In genomic region chr4:128468485-128468989, GRCh38 we compare ENCODE assay signal across 1 cellular context.
TF ChIP-seq lines count a peak whose summit lies in the region.

No MANE protein-coding gene starts in this region.

TF ChIP-seq in K562, 482 proteins besides CTCF, POLR2A, EP300 and RAD21 (continued from another document and continues in another):
- TF ChIP-seq FOXJ2 (tag; IDR thresholded peaks at IDR 0.05), result 0 out of 2 replicates have a peak, but pooled peaks have one; percentile 34
- no peak for TF ChIP-seq ZNF146 (CRISPR knock-in tag; IDR thresholded peaks at IDR 0.05; ENCODE audit: unreplicated experiment)
- no peak for TF ChIP-seq ELF1 (tag; IDR thresholded peaks at IDR 0.05)
- TF ChIP-seq HIVEP1 (CRISPR knock-in tag; IDR thresholded peaks at IDR 0.05), result no peak
- no peak for TF ChIP-seq MCM3 (IDR thresholded peaks at IDR 0.05)
- no peak for TF ChIP-seq ATF7 (IDR thresholded peaks at IDR 0.05)
- TF ChIP-seq RBBP5 (IDR thresholded peaks at IDR 0.05; ENCODE audit: borderline replicate concordance, insufficient read depth, low read length, poor library complexity, severe bottlenecking), result no peak
- TF ChIP-seq, protein P1, sequence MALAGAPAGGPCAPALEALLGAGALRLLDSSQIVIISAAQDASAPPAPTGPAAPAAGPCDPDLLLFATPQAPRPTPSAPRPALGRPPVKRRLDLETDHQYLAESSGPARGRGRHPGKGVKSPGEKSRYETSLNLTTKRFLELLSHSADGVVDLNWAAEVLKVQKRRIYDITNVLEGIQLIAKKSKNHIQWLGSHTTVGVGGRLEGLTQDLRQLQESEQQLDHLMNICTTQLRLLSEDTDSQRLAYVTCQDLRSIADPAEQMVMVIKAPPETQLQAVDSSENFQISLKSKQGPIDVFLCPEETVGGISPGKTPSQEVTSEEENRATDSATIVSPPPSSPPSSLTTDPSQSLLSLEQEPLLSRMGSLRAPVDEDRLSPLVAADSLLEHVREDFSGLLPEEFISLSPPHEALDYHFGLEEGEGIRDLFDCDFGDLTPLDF (CRISPR knock-in tag; IDR thresholded peaks at IDR 0.05), result no peak
- TF ChIP-seq HSF4 (CRISPR knock-in tag; IDR thresholded peaks at IDR 0.05; ENCODE audit: borderline replicate concordance), result no peak
- no peak for TF ChIP-seq TCF7 (IDR thresholded peaks at IDR 0.05; ENCODE audit: borderline replicate concordance)
- no peak for TF ChIP-seq FOXP1 (CRISPR knock-in tag; IDR thresholded peaks at IDR 0.05)
- TF ChIP-seq NFXL1 (CRISPR knock-in tag; IDR thresholded peaks at IDR 0.05), result no peak
- TF ChIP-seq, protein P2, sequence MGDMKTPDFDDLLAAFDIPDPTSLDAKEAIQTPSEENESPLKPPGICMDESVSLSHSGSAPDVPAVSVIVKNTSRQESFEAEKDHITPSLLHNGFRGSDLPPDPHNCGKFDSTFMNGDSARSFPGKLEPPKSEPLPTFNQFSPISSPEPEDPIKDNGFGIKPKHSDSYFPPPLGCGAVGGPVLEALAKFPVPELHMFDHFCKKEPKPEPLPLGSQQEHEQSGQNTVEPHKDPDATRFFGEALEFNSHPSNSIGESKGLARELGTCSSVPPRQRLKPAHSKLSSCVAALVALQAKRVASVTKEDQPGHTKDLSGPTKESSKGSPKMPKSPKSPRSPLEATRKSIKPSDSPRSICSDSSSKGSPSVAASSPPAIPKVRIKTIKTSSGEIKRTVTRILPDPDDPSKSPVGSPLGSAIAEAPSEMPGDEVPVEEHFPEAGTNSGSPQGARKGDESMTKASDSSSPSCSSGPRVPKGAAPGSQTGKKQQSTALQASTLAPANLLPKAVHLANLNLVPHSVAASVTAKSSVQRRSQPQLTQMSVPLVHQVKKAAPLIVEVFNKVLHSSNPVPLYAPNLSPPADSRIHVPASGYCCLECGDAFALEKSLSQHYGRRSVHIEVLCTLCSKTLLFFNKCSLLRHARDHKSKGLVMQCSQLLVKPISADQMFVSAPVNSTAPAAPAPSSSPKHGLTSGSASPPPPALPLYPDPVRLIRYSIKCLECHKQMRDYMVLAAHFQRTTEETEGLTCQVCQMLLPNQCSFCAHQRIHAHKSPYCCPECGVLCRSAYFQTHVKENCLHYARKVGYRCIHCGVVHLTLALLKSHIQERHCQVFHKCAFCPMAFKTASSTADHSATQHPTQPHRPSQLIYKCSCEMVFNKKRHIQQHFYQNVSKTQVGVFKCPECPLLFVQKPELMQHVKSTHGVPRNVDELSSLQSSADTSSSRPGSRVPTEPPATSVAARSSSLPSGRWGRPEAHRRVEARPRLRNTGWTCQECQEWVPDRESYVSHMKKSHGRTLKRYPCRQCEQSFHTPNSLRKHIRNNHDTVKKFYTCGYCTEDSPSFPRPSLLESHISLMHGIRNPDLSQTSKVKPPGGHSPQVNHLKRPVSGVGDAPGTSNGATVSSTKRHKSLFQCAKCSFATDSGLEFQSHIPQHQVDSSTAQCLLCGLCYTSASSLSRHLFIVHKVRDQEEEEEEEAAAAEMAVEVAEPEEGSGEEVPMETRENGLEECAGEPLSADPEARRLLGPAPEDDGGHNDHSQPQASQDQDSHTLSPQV (IDR thresholded peaks at IDR 0.05), result peak; percentile 87
- TF ChIP-seq, protein P3, sequence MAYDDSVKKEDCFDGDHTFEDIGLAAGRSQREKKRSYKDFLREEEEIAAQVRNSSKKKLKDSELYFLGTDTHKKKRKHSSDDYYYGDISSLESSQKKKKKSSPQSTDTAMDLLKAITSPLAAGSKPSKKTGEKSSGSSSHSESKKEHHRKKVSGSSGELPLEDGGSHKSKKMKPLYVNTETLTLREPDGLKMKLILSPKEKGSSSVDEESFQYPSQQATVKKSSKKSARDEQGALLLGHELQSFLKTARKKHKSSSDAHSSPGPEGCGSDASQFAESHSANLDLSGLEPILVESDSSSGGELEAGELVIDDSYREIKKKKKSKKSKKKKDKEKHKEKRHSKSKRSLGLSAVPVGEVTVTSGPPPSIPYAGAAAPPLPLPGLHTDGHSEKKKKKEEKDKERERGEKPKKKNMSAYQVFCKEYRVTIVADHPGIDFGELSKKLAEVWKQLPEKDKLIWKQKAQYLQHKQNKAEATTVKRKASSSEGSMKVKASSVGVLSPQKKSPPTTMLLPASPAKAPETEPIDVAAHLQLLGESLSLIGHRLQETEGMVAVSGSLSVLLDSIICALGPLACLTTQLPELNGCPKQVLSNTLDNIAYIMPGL (CRISPR knock-in tag; IDR thresholded peaks at IDR 0.05), result no peak
- no peak for TF ChIP-seq ARID3A (IDR thresholded peaks at IDR 0.05; ENCODE audit: borderline replicate concordance, low read depth, low read length)
- no peak for TF ChIP-seq MCM7 (IDR thresholded peaks at IDR 0.05)
- TF ChIP-seq ZNF143 (CRISPR knock-in tag; IDR thresholded peaks at IDR 0.05), result no peak
- no peak for TF ChIP-seq ZNF23 (CRISPR knock-in tag; IDR thresholded peaks at IDR 0.05)
- TF ChIP-seq SRSF1 (IDR thresholded peaks at IDR 0.05; ENCODE audit: low read depth, low read length), result no peak
- no peak for TF ChIP-seq HMGN3 (IDR thresholded peaks at IDR 0.05; ENCODE audit: borderline replicate concordance, extremely low read depth, insufficient read length, low read depth, low read length)
- TF ChIP-seq RAD51 (IDR thresholded peaks at IDR 0.05; ENCODE audit: borderline replicate concordance, low read depth), result peak; percentile 90
- no peak for TF ChIP-seq ZNF444 (CRISPR knock-in tag; IDR thresholded peaks at IDR 0.05)
- peak; percentile 79 for TF ChIP-seq ZNF766 (CRISPR knock-in tag; conservative IDR thresholded peaks at IDR 0.05)
- TF ChIP-seq JUN (IDR thresholded peaks at IDR 0.05; ENCODE audit: borderline replicate concordance, low read depth, low read length), result 0 out of 2 replicates have a peak, but pooled peaks have one; percentile 5
- TF ChIP-seq JUN (CRISPR knock-in tag; IDR thresholded peaks at IDR 0.05; ENCODE audit: borderline replicate concordance), result no peak
- no peak for TF ChIP-seq ZNF274 (IDR thresholded peaks at IDR 0.05; ENCODE audit: borderline replicate concordance, low read depth, low read length)
- TF ChIP-seq ZNF354B (CRISPR knock-in tag; IDR thresholded peaks at IDR 0.05), result no peak
- TF ChIP-seq BRD4 (IDR thresholded peaks at IDR 0.05), result no peak
- TF ChIP-seq RCOR1 (IDR thresholded peaks at IDR 0.05; ENCODE audit: borderline replicate concordance in 1 of 2, low read depth in 2 of 2, low read length in 2 of 2), result no peak
- no peak for TF ChIP-seq FOXM1 (IDR thresholded peaks at IDR 0.05; ENCODE audit: low read depth)
- TF ChIP-seq FOXM1 (CRISPR knock-in tag; IDR thresholded peaks at IDR 0.05; ENCODE audit: low read depth), result no peak
- TF ChIP-seq ZNF431 (CRISPR knock-in tag; IDR thresholded peaks at IDR 0.05), result no peak
- TF ChIP-seq ZBED1 (IDR thresholded peaks at IDR 0.05), result no peak
- no peak for TF ChIP-seq POLR2AphosphoS2 (IDR thresholded peaks at IDR 0.05; ENCODE audit: low read length)
- no peak for TF ChIP-seq GTF3C2 (IDR thresholded peaks at IDR 0.05; ENCODE audit: borderline replicate concordance, extremely low read depth, insufficient read length)
- TF ChIP-seq E2F3 (CRISPR knock-in tag; IDR thresholded peaks at IDR 0.05), result no peak
- no peak for TF ChIP-seq ZBTB17 (CRISPR knock-in tag; IDR thresholded peaks at IDR 0.05)
- no peak for TF ChIP-seq ZNF197 (CRISPR knock-in tag; IDR thresholded peaks at IDR 0.05; ENCODE audit: low read depth)
- TF ChIP-seq SIN3A (IDR thresholded peaks at IDR 0.05; ENCODE audit: borderline replicate concordance in 2 of 2, control insufficient read depth in 1 of 2, low read depth in 2 of 2, low read length in 2 of 2), result no peak
- TF ChIP-seq PHF8 (IDR thresholded peaks at IDR 0.05; ENCODE audit: borderline replicate concordance, low read length), result no peak
- 0 out of 2 replicates have a peak, but pooled peaks have one; percentile 31 for TF ChIP-seq CBFA2T2 (conservative IDR thresholded peaks at IDR 0.05)
- no peak for TF ChIP-seq ZBTB7A (IDR thresholded peaks at IDR 0.05; ENCODE audit: borderline replicate concordance, control insufficient read depth, low read depth, low read length)
- no peak for TF ChIP-seq POLR2H (tag; IDR thresholded peaks at IDR 0.05; ENCODE audit: low read depth)
- peak in 1 of 2 experiments; percentile 17; a peak in 1 of 4 replicates for TF ChIP-seq TEAD1 (CRISPR knock-in tag; IDR thresholded peaks at IDR 0.05)
- TF ChIP-seq CCAR2 (IDR thresholded peaks at IDR 0.05; ENCODE audit: low read depth, low read length), result no peak
- peak; percentile 43; the same call in 1 of the 2 replicates for TF ChIP-seq JUND (IDR thresholded peaks at IDR 0.05; ENCODE audit: borderline replicate concordance, low read depth, low read length)
- TF ChIP-seq JUND (tag; IDR thresholded peaks at IDR 0.05; ENCODE audit: borderline replicate concordance, low read depth, low read length), result no peak; the same call in 2 of the 3 replicates
- no peak for TF ChIP-seq CC2D1A (IDR thresholded peaks at IDR 0.05)
- TF ChIP-seq CREM (IDR thresholded peaks at IDR 0.05; ENCODE audit: low read depth), result peak; percentile 63; the same call in 1 of the 2 replicates
- TF ChIP-seq TARDBP (IDR thresholded peaks at IDR 0.05), result no peak
- no peak for TF ChIP-seq NBN (IDR thresholded peaks at IDR 0.05; ENCODE audit: low read depth)
- no peak for TF ChIP-seq HLTF (IDR thresholded peaks at IDR 0.05)
- peak; percentile 76; the same call in 1 of the 2 replicates for TF ChIP-seq ZNF395 (CRISPR knock-in tag; IDR thresholded peaks at IDR 0.05)
- no peak for TF ChIP-seq SNRNP70 (optimal IDR thresholded peaks at IDR 0.05; ENCODE audit: low read depth, low read length)
- TF ChIP-seq ZBTB1 (CRISPR knock-in tag; IDR thresholded peaks at IDR 0.05; ENCODE audit: borderline replicate concordance, low read depth), result no peak
- TF ChIP-seq ZNF511 (CRISPR knock-in tag; IDR thresholded peaks at IDR 0.05), result no peak
- no peak for TF ChIP-seq LCOR (CRISPR knock-in tag; IDR thresholded peaks at IDR 0.05)
- TF ChIP-seq, protein P4, sequence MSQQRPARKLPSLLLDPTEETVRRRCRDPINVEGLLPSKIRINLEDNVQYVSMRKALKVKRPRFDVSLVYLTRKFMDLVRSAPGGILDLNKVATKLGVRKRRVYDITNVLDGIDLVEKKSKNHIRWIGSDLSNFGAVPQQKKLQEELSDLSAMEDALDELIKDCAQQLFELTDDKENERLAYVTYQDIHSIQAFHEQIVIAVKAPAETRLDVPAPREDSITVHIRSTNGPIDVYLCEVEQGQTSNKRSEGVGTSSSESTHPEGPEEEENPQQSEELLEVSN (IDR thresholded peaks at IDR 0.05; ENCODE audit: borderline replicate concordance in 1 of 2, extremely low read depth in 1 of 2, insufficient read depth in 1 of 2, insufficient read length in 1 of 2, low read depth in 1 of 2, low read length in 1 of 2, poor library complexity in 1 of 2, severe bottlenecking in 1 of 2), result no peak
- TF ChIP-seq POLR2AphosphoS5 (IDR thresholded peaks at IDR 0.05; ENCODE audit: control insufficient read depth, insufficient read depth, low read depth, low read length), result no peak
- peak; percentile 59; the same call in 1 of the 2 replicates for TF ChIP-seq BHLHE40 (IDR thresholded peaks at IDR 0.05; ENCODE audit: low read length)
- TF ChIP-seq TBP (optimal IDR thresholded peaks at IDR 0.05; ENCODE audit: low read depth, low read length), result no peak
- peak; percentile 59 for TF ChIP-seq CXXC5 (CRISPR knock-in tag; IDR thresholded peaks at IDR 0.05)
- TF ChIP-seq CEBPB (tag; IDR thresholded peaks at IDR 0.05), result no peak
- TF ChIP-seq KLF13 (tag; IDR thresholded peaks at IDR 0.05; ENCODE audit: borderline replicate concordance, low read depth), result no peak
- TF ChIP-seq HNRNPK (IDR thresholded peaks at IDR 0.05; ENCODE audit: low read depth, low read length, poor library complexity, severe bottlenecking), result no peak
- TF ChIP-seq U2AF2 (optimal IDR thresholded peaks at IDR 0.05; ENCODE audit: low read depth, low read length), result no peak
